15 cellular contexts compared by ENCODE assay signal in the genomic region with DNA sequence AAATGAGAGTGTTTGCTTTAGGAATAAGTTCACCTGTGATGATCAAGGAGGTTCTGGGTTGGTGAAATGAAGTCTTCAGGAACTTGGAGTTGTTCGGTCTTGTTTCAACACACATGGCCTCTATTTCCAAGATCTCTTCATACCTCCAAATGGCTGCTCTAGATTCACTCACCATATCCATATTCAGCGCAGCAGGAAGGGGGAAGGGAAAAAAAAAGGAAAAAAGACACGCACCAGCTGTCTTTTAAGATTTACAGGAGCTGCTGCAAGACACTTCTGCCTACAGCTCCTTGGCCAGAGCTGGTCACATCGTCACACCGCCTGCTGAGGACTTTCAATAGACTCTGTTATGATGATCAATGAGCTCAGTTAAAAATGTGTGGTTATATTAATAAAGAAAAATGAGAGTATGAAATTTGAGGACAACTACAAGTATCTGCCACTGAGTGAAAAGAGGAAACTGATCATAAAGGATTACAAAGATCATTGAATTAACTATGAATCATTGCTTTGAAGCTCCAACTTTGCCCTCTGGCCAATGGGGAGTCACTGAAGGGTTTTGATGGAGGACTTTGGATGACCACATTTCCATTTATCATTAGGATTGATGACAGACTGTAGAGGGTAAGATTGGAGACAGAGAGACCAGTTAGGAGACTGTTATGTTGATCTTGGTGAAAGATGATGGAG.
"Had no signal": no experiment of that assay in that cellular context is flagged by ENCODE, and none has a peak within 500 bp of the region (broad histone marks: within the 10 kb centered on the region; RNA-seq: fewer than 3 reads in every experiment).

No MANE protein-coding gene starts in this region.

- ATAC-seq: activated CD4-positive, alpha-beta T cell treated with anti-CD3 and anti-CD28 coated beads for 36 hours; activated naive CD4-positive, alpha-beta T cell treated with anti-CD3 and anti-CD28 coated beads, Interleukin-2, amount 50 U/mL, for 72 hours; left lobe of liver; natural killer cell; stimulated activated effector memory CD8-positive, alpha-beta T cell treated with anti-CD3 and anti-CD28 coated beads, Interleukin-12 subunit alpha, Interleukin-12 subunit beta, amount 100 ng/mL, for 72 hours; T-helper 17 cell had no signal

- DNase-seq: activated CD4-positive, alpha-beta memory T cell treated with anti-CD3 and anti-CD28 coated beads, Interleukin-2, amount 10 ng/mL, durations not matched to agents 7 days and 5 days; activated CD4-positive, alpha-beta T cell treated with anti-CD3 and anti-CD28 coated beads for 36 hours; activated effector memory CD4-positive, alpha-beta T cell treated with anti-CD3 and anti-CD28 coated beads, Interleukin-2, amount 50 U/mL, for 16 hours; activated T-cell treated with anti-CD3 and anti-CD28 coated beads, Interleukin-2, amount 50 U/mL, for 48 hours; central memory CD4-positive, alpha-beta T cell; cortex of kidney; effector memory CD4-positive, alpha-beta T cell; islet precursor cell; natural killer cell; posterior cingulate gyrus; retina; T-helper 17 cell had no signal
